ENCODE assay signal across 9 cellular contexts in genomic region chr9:136799854-136800657, GRCh38. TPM values are rescaled to one million over a fixed set of nuclear protein-coding genes. Genes with fewer than 3 reads are reported as not detected.
A peak's percentile ranks its signal among the peaks of the same experiment; 100 is the strongest.
DNase-seq lines count a peak whose midpoint lies in the region; ATAC-seq and TF ChIP-seq lines count a peak whose summit lies in the region.
"Had no signal": no experiment of that assay in that cellular context is flagged by ENCODE, and none has a peak within 500 bp of the region (broad histone marks: within the 10 kb centered on the region; RNA-seq: fewer than 3 reads in every experiment).

No MANE protein-coding gene starts in this region.

- WGBS in mesodermal cell (ENCODE audit: insufficient coverage in 2 of 2), 2 experiments: 1 to 2% methylated on average over 44 to 52 of the region's 63 CpGs

- ATAC-seq in GM21390 (IDR thresholded peaks at IDR 0.05; ENCODE audit: unreplicated experiment): no peak

- H3K27ac ChIP-seq in DOHH2 (ENCODE audit: low read depth, low read length) (no peak overlapping the region), mesodermal cell (ENCODE audit: low read depth, low read length, severe bottlenecking) (peak overlapping the region; percentile 45)
- H3K27ac ChIP-seq in effector memory CD4-positive, alpha-beta T cell (ENCODE audit: insufficient read depth, low read length, poor library complexity, severe bottlenecking): peak overlapping the region; percentile 32

- no peaks in the 10 kb centered on the region for H3K9me3 ChIP-seq in DOHH2 (ENCODE audit: control insufficient read depth, insufficient read depth, low read length)
- no peaks in the 10 kb centered on the region for H3K9me3 ChIP-seq in effector memory CD4-positive, alpha-beta T cell (ENCODE audit: control insufficient read depth, low read length)
- H3K9me3 ChIP-seq in mesodermal cell (ENCODE audit: control insufficient read depth, low read length): no peaks in the 10 kb centered on the region

- H3K9me2 ChIP-seq in DOHH2 (replicated peaks; ENCODE audit: control insufficient read depth, low read length): no peaks in the 10 kb centered on the region

- H3K36me3 ChIP-seq in DOHH2 (ENCODE audit: control insufficient read depth, low read length) (peaks cover 4% of the 10 kb centered on the region; the same call in 1 of the 2 replicates), mesodermal cell (ENCODE audit: control insufficient read depth, insufficient read depth, low read length) (peaks cover 4% of the 10 kb centered on the region)
- no peaks in the 10 kb centered on the region for H3K36me3 ChIP-seq in effector memory CD4-positive, alpha-beta T cell (ENCODE audit: control insufficient read depth, insufficient read depth, low read length)

- 0 out of 2 replicates have a peak, but pooled peaks cover 7% of the 10 kb centered on the region for H3F3A ChIP-seq in DOHH2 (ENCODE audit: control insufficient read depth, insufficient read depth)

- no peaks in the 10 kb centered on the region; the same call in 1 of the 2 replicates for H4K20me1 ChIP-seq in DOHH2 (ENCODE audit: control insufficient read depth, insufficient read depth, low read depth, low read length)

- peak overlapping the region; percentile 98 for H3K4me2 ChIP-seq in DOHH2 (ENCODE audit: low read length)

- no peak for TF ChIP-seq CTCF in DOHH2 (IDR thresholded peaks at IDR 0.05; ENCODE audit: low read depth, low read length, poor library complexity, severe bottlenecking)

- peak overlapping the region; percentile 70 for H3K4me3 ChIP-seq in DOHH2 (ENCODE audit: low read length)
- peak overlapping the region; percentile 47 for H3K4me3 ChIP-seq in effector memory CD4-positive, alpha-beta T cell (ENCODE audit: insufficient read depth, low read depth, low read length, poor library complexity, severe bottlenecking)
- peak overlapping the region; percentile 55 for H3K4me3 ChIP-seq in mesodermal cell (ENCODE audit: extremely low read depth, insufficient read depth, low read length, poor library complexity, severe bottlenecking)

- peak; percentile 86 for DNase-seq in HT-29 (ENCODE audit: low spot score)
- peak; percentile 31 for DNase-seq in NK-92 treated with Interleukin-12 subunit alpha and Interleukin-12 subunit beta, amount 100 ng/mL, for 24 hours (lab: John Stamatoyannopoulos, UW)
- DNase-seq in activated CD8-positive, alpha-beta memory T cell treated with anti-CD3 and anti-CD28 coated beads for 24 hours: peak; percentile 95
- peak; percentile 81 to 93 (median 87) for DNase-seq in effector memory CD4-positive, alpha-beta T cell
- peak; percentile 74 for DNase-seq in stimulated activated CD8-positive, alpha-beta memory T cell treated with anti-CD3 and anti-CD28 coated beads, Interleukin-15, amount 100 ng/mL, for 24 hours (ENCODE audit: low read depth)

- H3K79me2 ChIP-seq in DOHH2 (ENCODE audit: control insufficient read depth, low read length): no peaks in the 10 kb centered on the region

- H3K4me1 ChIP-seq in DOHH2 (ENCODE audit: control insufficient read depth, low read length) (peaks cover 43% of the 10 kb centered on the region), mesodermal cell (ENCODE audit: control insufficient read depth, insufficient read depth, low read length, poor library complexity, severe bottlenecking) (peaks cover 29% of the 10 kb centered on the region)
- peaks cover 22% of the 10 kb centered on the region for H3K4me1 ChIP-seq in effector memory CD4-positive, alpha-beta T cell (ENCODE audit: control insufficient read depth, insufficient read depth, low read length, poor library complexity, severe bottlenecking)

- peaks cover 30% of the 10 kb centered on the region for H3K27me3 ChIP-seq in DOHH2 (ENCODE audit: control insufficient read depth, low read length)
- no peaks in the 10 kb centered on the region for H3K27me3 ChIP-seq in effector memory CD4-positive, alpha-beta T cell (replicated peaks; ENCODE audit: control insufficient read depth, insufficient read depth, low read length, poor library complexity, severe bottlenecking)

RNA-seq across cellular contexts. Expression of gene CCDC183, which starts 3.9 kb away (rescaled TPM):
- total RNA-seq in HT-29 (2014; rRNA removed; shearing (Covaris generic)): 9.0 and 10.4 TPM in 2 replicates
- polyA plus RNA-seq in mesodermal cell (2013, experiment 1 of 2): 27.3 TPM
- polyA plus RNA-seq in mesodermal cell (2013, experiment 2 of 2): 34.1 TPM

RNA-seq across cellular contexts. Expression of gene RABL6, which starts 7.7 kb away (rescaled TPM):
- total RNA-seq in HT-29 (2014; rRNA removed; shearing (Covaris generic)): 242 and 247 TPM in 2 replicates
- polyA plus RNA-seq in mesodermal cell (2013, experiment 1 of 2): 153 TPM
- 143 TPM for polyA plus RNA-seq in mesodermal cell (2013, experiment 2 of 2)

RNA-seq across cellular contexts. Expression of gene TMEM141, which starts 8.9 kb away (rescaled TPM):
- total RNA-seq in HT-29 (2014; rRNA removed; shearing (Covaris generic)): 357 and 376 TPM in 2 replicates
- polyA plus RNA-seq in mesodermal cell (2013, experiment 1 of 2): 103 TPM
- polyA plus RNA-seq in mesodermal cell (2013, experiment 2 of 2): 109 TPM

RNA-seq across cellular contexts. Expression of gene LCN15, which starts 35.7 kb away (rescaled TPM):
- 0.60 TPM in 1 of 2 replicates, not detected in the other for total RNA-seq in HT-29 (2014; rRNA removed; shearing (Covaris generic))
- 1.4 TPM for polyA plus RNA-seq in mesodermal cell (2013, experiment 1 of 2)
- 1.6 TPM for polyA plus RNA-seq in mesodermal cell (2013, experiment 2 of 2)
- total RNA-seq: activated CD8-positive, alpha-beta memory T cell treated with anti-CD3 and anti-CD28 coated beads for 36 hours had no signal

RNA-seq across cellular contexts. Expression of gene LCN8, which starts 42.0 kb away (rescaled TPM):
- total RNA-seq in HT-29 (2014; rRNA removed; shearing (Covaris generic)): not detected in 2 replicates
- polyA plus RNA-seq in mesodermal cell (2013, experiment 1 of 2): not detected
- polyA plus RNA-seq in mesodermal cell (2013, experiment 2 of 2): not detected
- total RNA-seq: activated CD8-positive, alpha-beta memory T cell treated with anti-CD3 and anti-CD28 coated beads for 36 hours had no signal

Comparison
In these comparisons a context has a peak if more than half of its experiments do, and no peak if none do; other contexts are left out.
1. DNase-seq: peak in every context shown above with its lines; median percentile 95 in activated CD8-positive, alpha-beta memory T cell treated with anti-CD3 and anti-CD28 coated beads for 24 hours; 87 in effector memory CD4-positive, alpha-beta T cell; 86 in HT-29; 74 in stimulated activated CD8-positive, alpha-beta memory T cell treated with anti-CD3 and anti-CD28 coated beads, Interleukin-15, amount 100 ng/mL, for 24 hours; 31 in NK-92 treated with Interleukin-12 subunit alpha and Interleukin-12 subunit beta, amount 100 ng/mL, for 24 hours.